In genomic region chr14:95335071-95335470, GRCh38 we compare ENCODE assay signal across 16 cellular contexts. TPM values are rescaled to one million over a fixed set of nuclear protein-coding genes. Genes with fewer than 3 reads are reported as not detected.
DNase-seq lines count a peak whose midpoint lies in the region; ATAC-seq and TF ChIP-seq lines count a peak whose summit lies in the region.
"Had no signal": no experiment of that assay in that cellular context is flagged by ENCODE, and none has a peak within 500 bp of the region (broad histone marks: within the 10 kb centered on the region; RNA-seq: fewer than 3 reads in every experiment).

No MANE protein-coding gene starts in this region.

- DNase-seq in cardiac septum (ENCODE audit: low spot score) (peak; percentile 73), left ventricle myocardium inferior (no peak), coronary artery (ENCODE audit: low spot score) (peak; percentile 58), gastrocnemius medialis (no peak)
- DNase-seq: AML-193; Caco-2; Calu3; CD4-positive, alpha-beta T cell; CD8-positive, alpha-beta T cell; DMS79 treated with DMSO at 0.1 percent for 48 hours; GF-D8 had no signal

- ATAC-seq in gastrocnemius medialis: no peak
- ATAC-seq in GM21529 (IDR thresholded peaks at IDR 0.05; ENCODE audit: unreplicated experiment): no peak
- ATAC-seq: A549; CD8-positive, alpha-beta T cell had no signal

- in situ Hi-C loops in gastrocnemius medialis (cut with MboI; ENCODE audit: low sequenced_read_pairs in 4 of 4): no loop called here

- H3K27ac ChIP-seq in left ventricle myocardium inferior (replicated peaks) (no peak overlapping the region), coronary artery (no peak overlapping the region), gastrocnemius medialis (no peak overlapping the region)
- H3K27ac ChIP-seq: 22Rv1; A549; BLaER1 treated with 17β-estradiol and CSF1 and Interleukin-3, amounts not matched to agents 10 nM and 100 nM; C4-2B had no signal

- H3K36me3 ChIP-seq in left ventricle myocardium inferior (no peaks in the 10 kb centered on the region), gastrocnemius medialis (no peaks in the 10 kb centered on the region)
- H3K36me3 ChIP-seq: BLaER1 treated with 17β-estradiol and CSF1 and Interleukin-3, amounts not matched to agents 10 nM and 100 nM had no signal

- H3K4me1 ChIP-seq in left ventricle myocardium inferior: peaks cover 1% of the 10 kb centered on the region
- no peaks in the 10 kb centered on the region for H3K4me1 ChIP-seq in gastrocnemius medialis
- H3K4me1 ChIP-seq: Caco-2 had no signal

- H3K9me3 ChIP-seq in left ventricle myocardium inferior (replicated peaks): peaks cover 7% of the 10 kb centered on the region
- H3K9me3 ChIP-seq in gastrocnemius medialis: no peaks in the 10 kb centered on the region
- H3K9me3 ChIP-seq: A549; BLaER1 treated with 17β-estradiol and CSF1 and Interleukin-3, amounts not matched to agents 10 nM and 100 nM; Caco-2 had no signal

- no peak for TF ChIP-seq POLR2A in gastrocnemius medialis (IDR thresholded peaks at IDR 0.05)

- no peak overlapping the region for H3K4me3 ChIP-seq in left ventricle myocardium inferior
- H3K4me3 ChIP-seq in coronary artery: no peak overlapping the region
- H3K4me3 ChIP-seq in gastrocnemius medialis: no peak overlapping the region
- H3K4me3 ChIP-seq: A549; BLaER1 treated with 17β-estradiol and CSF1 and Interleukin-3, amounts not matched to agents 10 nM and 100 nM had no signal

- peaks cover 29% of the 10 kb centered on the region for H3K27me3 ChIP-seq in left ventricle myocardium inferior (ENCODE audit: low read depth)
- peaks cover 0 to 4% (median 0%) of the 10 kb centered on the region in 3 donors for H3K27me3 ChIP-seq in gastrocnemius medialis
- H3K27me3 ChIP-seq: BLaER1 treated with 17β-estradiol and CSF1 and Interleukin-3, amounts not matched to agents 10 nM and 100 nM had no signal

- intact Hi-C loops in cardiac septum (cut with DNase I) (no loop called here), left ventricle myocardium inferior (cut with micrococcal nuclease) (no loop called here), gastrocnemius medialis (cut with DNase I; ENCODE audit: low total_unique reads) (no loop called here)

- TF ChIP-seq CTCF in left ventricle myocardium inferior (IDR thresholded peaks at IDR 0.05; ENCODE audit: borderline replicate concordance) (no peak), coronary artery (IDR thresholded peaks at IDR 0.05) (no peak), gastrocnemius medialis (IDR thresholded peaks at IDR 0.05 in 4 of 5, conservative IDR thresholded peaks at IDR 0.05 in 1 of 5) (no peak)

RNA-seq across cellular contexts. Expression of gene CLMN, which starts 15.4 kb away (rescaled TPM):
- total RNA-seq in cardiac septum (6.0 TPM), left ventricle myocardium inferior (3.7 TPM), gastrocnemius medialis (1 to 10 TPM; 3.8 to 8.8 (median 5.8) TPM)

Comparison
In these comparisons a context has a peak if more than half of its experiments do, and no peak if none do; other contexts are left out.
1. DNase-seq: peak in cardiac septum (single experiment) and coronary artery (single experiment); none in left ventricle myocardium inferior (single experiment) and gastrocnemius medialis (0 of 2).